ENCODE assay signal across 11 cellular contexts in the genomic region with DNA sequence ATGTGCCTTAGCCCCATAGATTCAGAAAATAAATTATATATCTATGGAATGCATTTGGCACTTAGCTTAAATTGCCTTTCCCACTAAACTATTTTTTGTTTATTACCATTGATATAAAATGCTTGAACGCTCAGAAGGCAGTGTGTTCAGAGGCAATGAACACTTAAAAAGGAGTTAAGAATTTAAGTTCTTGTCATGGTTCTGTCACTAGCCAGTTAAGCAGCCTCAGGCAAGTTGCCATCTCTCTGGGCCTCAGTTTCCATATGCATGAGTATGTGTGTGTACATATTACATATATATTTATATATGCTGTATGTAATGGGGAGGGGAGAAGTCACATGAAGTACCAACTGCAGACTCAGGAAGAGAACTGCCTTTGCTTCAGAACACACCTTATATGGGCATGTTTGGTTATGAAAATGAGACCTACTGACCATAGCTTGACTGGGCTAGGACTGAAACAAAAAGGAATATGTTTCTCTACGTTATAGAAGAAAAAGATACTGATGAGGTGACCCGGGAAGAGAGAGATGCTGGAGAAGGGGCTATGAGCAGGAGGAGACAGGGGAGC.
DNase-seq lines count a peak whose midpoint lies in the region; ATAC-seq and TF ChIP-seq lines count a peak whose summit lies in the region.
"Had no signal": no experiment of that assay in that cellular context is flagged by ENCODE, and none has a peak within 500 bp of the region (broad histone marks: within the 10 kb centered on the region; RNA-seq: fewer than 3 reads in every experiment).

No MANE protein-coding gene starts in this region.

- H3K36me3 ChIP-seq in OCI-LY7 (ENCODE audit: insufficient read depth, low read length) = no peaks in the 10 kb centered on the region
- H3K36me3 ChIP-seq in prostate gland = no peaks in the 10 kb centered on the region

- H3K9me3 ChIP-seq in OCI-LY7 (ENCODE audit: low read length) = no peaks in the 10 kb centered on the region
- no peaks in the 10 kb centered on the region for H3K9me3 ChIP-seq in prostate gland
- H3K9me3 ChIP-seq: psoas muscle had no signal

- H3K27ac ChIP-seq in OCI-LY7 (ENCODE audit: low read depth, low read length, poor library complexity, severe bottlenecking) (no peak overlapping the region), prostate gland (no peak overlapping the region)
- H3K27ac ChIP-seq: psoas muscle had no signal

- H3K4me2 ChIP-seq in OCI-LY7 (ENCODE audit: low read length) = no peak overlapping the region

- no peaks in the 10 kb centered on the region for H3K27me3 ChIP-seq in prostate gland (replicated peaks; ENCODE audit: insufficient read depth)

- 73% methylated on average over 3 of the region's 3 CpGs for WGBS in prostate gland

- H2AFZ ChIP-seq in OCI-LY7 (ENCODE audit: low read length) = no peak overlapping the region

- BruUV-seq in OCI-LY7 (replicated peaks; lab: Mats Ljungman, UMichigan) = no TSS peak

- DNase-seq in dermis blood vessel endothelial cell (peak; percentile 31), SW 1271 (lab: John Stamatoyannopoulos, UW) (no peak), OCI-LY7 (ENCODE audit: low spot score) (no peak), nucleus accumbens (lab: John Stamatoyannopoulos, UW) (no peak), prostate gland (ENCODE audit: low spot score) (no peak)
- DNase-seq: CD4-positive, CD25-positive, alpha-beta regulatory T cell; psoas muscle; SHP77 had no signal

- no peaks in the 10 kb centered on the region for H3K9me2 ChIP-seq in OCI-LY7 (ENCODE audit: insufficient read depth, low read length)

- H3K79me2 ChIP-seq in OCI-LY7 (ENCODE audit: insufficient read depth, low read depth, low read length) = no peaks in the 10 kb centered on the region

- POLR2A ChIA-PET in OCI-LY7 (lab: Charles Lee) = interaction anchor here (0.5 kb wide), 2 partner anchors 19 to 452 kb away, joined by 4 read pairs; no protein-coding TSS in a partner anchor

- CTCF ChIA-PET in OCI-LY7 (lab: Charles Lee; ENCODE audit: unreplicated experiment) = no interaction called here

- H3K4me3 ChIP-seq in OCI-LY7 (ENCODE audit: low read depth, low read length, poor library complexity, severe bottlenecking) = no peak overlapping the region
- no peak overlapping the region for H3K4me3 ChIP-seq in prostate gland
- H3K4me3 ChIP-seq: psoas muscle had no signal

- H4K20me1 ChIP-seq in OCI-LY7 (ENCODE audit: insufficient read depth, low read length) = no peaks in the 10 kb centered on the region

- TF ChIP-seq POLR2A in prostate gland (IDR thresholded peaks at IDR 0.05) = no peak

- peak; percentile 71 for ATAC-seq in GM18498 (IDR thresholded peaks at IDR 0.05; ENCODE audit: unreplicated experiment)
- peak; percentile 46 for ATAC-seq in GM21529 (IDR thresholded peaks at IDR 0.05; ENCODE audit: unreplicated experiment)
- ATAC-seq in HG03378 (IDR thresholded peaks at IDR 0.05; ENCODE audit: unreplicated experiment) = peak; percentile 61
- ATAC-seq: psoas muscle had no signal

- TF ChIP-seq CTCF in OCI-LY7 (conservative IDR thresholded peaks at IDR 0.05; ENCODE audit: low read length) (no peak), prostate gland (IDR thresholded peaks at IDR 0.05) (no peak)

- intact Hi-C loops in OCI-LY7 (cut with micrococcal nuclease; ENCODE audit: unreplicated experiment) = no loop called here
- intact Hi-C loops in prostate gland (cut with DNase I) = no loop called here

- H3K4me1 ChIP-seq in OCI-LY7 (ENCODE audit: insufficient read depth, low read length, poor library complexity, severe bottlenecking) (no peaks in the 10 kb centered on the region), prostate gland (replicated peaks) (no peaks in the 10 kb centered on the region)
